ENCODE assay signal across 1 cellular context in the genomic region with DNA sequence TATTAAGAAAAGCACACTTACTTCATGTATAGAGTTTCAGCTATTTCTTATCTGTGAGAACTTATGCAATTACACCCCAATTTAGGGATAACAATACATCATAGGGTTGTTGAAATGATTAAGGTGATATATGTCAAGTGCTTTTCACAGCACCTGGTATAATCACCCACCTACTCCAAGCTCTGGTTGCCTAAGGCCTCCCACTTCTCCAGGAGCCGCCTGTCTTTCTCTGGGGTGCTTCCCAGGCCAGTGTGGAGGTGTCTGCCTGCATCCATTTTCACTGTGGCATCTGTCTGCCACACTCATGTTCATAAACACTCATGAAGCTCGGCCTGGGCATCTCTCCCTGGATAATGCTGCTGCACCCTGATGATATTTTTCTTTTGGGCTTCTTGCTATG.
TF ChIP-seq lines count a peak whose summit lies in the region.

No MANE protein-coding gene starts in this region.

TF ChIP-seq in GM23338, 12 proteins besides CTCF, POLR2A, EP300 and RAD21 (continued from another document):
- no peak for TF ChIP-seq REST (IDR thresholded peaks at IDR 0.05; ENCODE audit: unreplicated experiment)
- no peak for TF ChIP-seq NANOG (IDR thresholded peaks at IDR 0.05; ENCODE audit: borderline replicate concordance)
